8 cellular contexts compared by ENCODE assay signal in the genomic region with DNA sequence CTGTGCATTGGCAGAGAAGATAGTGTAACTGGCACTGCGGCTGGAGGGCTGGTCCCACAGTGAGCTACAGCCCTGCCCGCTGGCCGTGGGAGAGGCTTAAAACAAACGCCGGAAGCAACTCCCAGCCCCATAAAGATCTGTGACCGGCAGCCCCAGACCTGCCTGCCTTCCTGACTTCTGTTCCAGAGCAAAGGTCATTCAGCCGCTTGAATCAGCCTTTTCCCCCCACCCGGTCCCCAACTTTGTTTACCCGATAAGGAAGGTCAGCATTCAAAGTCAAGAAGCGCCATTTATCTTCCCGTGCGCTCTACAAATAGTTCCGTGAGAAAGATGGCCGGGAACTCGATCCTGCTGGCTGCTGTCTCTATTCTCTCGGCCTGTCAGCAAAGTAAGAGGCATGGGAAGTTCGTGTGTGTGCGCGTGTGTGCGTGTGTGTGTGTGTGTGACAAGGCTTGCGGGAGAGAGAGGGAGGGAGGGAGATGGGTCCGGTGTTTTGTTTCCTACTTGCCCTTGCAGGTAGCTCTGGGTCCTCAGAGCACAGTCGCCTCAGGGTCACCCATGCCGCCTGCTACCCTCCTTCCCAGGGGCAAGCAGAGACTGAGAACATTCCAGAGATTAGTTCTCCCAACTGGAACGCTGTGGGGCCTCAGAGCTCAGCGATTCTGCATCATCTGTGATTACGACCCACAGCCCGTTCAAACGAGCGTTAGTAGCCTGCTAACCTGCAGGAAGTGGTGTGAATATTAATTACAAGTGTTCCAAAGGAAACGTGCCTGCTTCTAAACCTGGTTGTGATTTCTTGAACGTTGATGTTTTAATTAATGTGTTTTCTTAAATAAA. TPM values are rescaled to one million over a fixed set of nuclear protein-coding genes. Genes with fewer than 3 reads are reported as not detected.
DNase-seq lines count a peak whose midpoint lies in the region; ATAC-seq and TF ChIP-seq lines count a peak whose summit lies in the region.

Gene MGST2 (plus strand): TSS at position 130 of the 840 bp plus-strand sequence. CDS start 201 bp downstream, at position 331.

- H2AFZ ChIP-seq in hepatocyte = peak within 1 kb of the TSS; percentile 68

- no peaks in the 10 kb centered on the region for H3K27me3 ChIP-seq in hepatocyte
- H3K27me3 ChIP-seq in prostate gland (replicated peaks; ENCODE audit: insufficient read depth) = no peaks in the 10 kb centered on the region

- H3K4me1 ChIP-seq in hepatocyte (ENCODE audit: insufficient read depth) (peaks cover 61% of the 10 kb centered on the region), prostate gland (replicated peaks) (peaks cover 7% of the 10 kb centered on the region)

- CTCF ChIA-PET in GM10248 (lab: Yijun Ruan, JAX) = interaction anchor here (0.8 to 14.3 kb wide), 8 partner anchors 9 to 1642 kb away, joined by 3 to 176 read pairs (median 3); partner anchors contain the start of gene SETD7

- H3K9me3 ChIP-seq in hepatocyte (ENCODE audit: low read depth) (no peaks in the 10 kb centered on the region), prostate gland (no peaks in the 10 kb centered on the region)

- POLR2A ChIA-PET in GM10248 (lab: Yijun Ruan, JAX) = no interaction called here

- intact Hi-C loops in prostate gland (cut with DNase I) = loop anchor here (5.0 to 10.0 kb wide), 4 partner anchors 66 to 586 kb away; partner anchors contain the start of gene MAML3

- H3K79me2 ChIP-seq in hepatocyte = peaks cover 38% of the 10 kb centered on the region

- WGBS in hepatocyte (ENCODE audit: low lambda C conversion rate, missing lambda C conversion rate) = 2% methylated on average over 32 of the region's 32 CpGs
- WGBS in prostate gland = 1% methylated on average over 32 of the region's 32 CpGs

- DNase-seq in GM10248 (ENCODE audit: extremely low spot score) (peak; percentile 74), KG1 (lab: John Stamatoyannopoulos, UW) (peak; percentile 78), SHP77 treated with DMSO at 0.1 percent for 48 hours (lab: John Stamatoyannopoulos, UW) (peak; percentile 37), astrocyte of the spinal cord (ENCODE audit: low read depth, low spot score) (peak; percentile 63), hepatocyte (ENCODE audit: low spot score) (peak; percentile 87), prostate gland (ENCODE audit: low spot score) (peak; percentile 83), NK-92 (lab: John Stamatoyannopoulos, UW; ENCODE audit: unreplicated experiment) (no peak)

- peak within 1 kb of the TSS; percentile 74 for H3K4me2 ChIP-seq in hepatocyte

- H3K4me3 ChIP-seq in astrocyte of the spinal cord (ENCODE audit: low read depth, low read length) (peak within 1 kb of the TSS; percentile 57), hepatocyte (peak within 1 kb of the TSS; percentile 38), prostate gland (peak within 1 kb of the TSS; percentile 47 to 53)

- peak within 1 kb of the TSS; percentile 95 for H3K27ac ChIP-seq in hepatocyte
- peak within 1 kb of the TSS; percentile 87 to 91 for H3K27ac ChIP-seq in prostate gland

- H3K9me2 ChIP-seq in hepatocyte (replicated peaks; ENCODE audit: insufficient read depth) = no peaks in the 10 kb centered on the region

- TF ChIP-seq CTCF in GM10248 (IDR thresholded peaks at IDR 0.05; ENCODE audit: control extremely low read depth, extremely low read depth, low read depth, missing control alignments) = no peak
- no peak for TF ChIP-seq CTCF in astrocyte of the spinal cord (IDR thresholded peaks at IDR 0.05; ENCODE audit: low read depth, low read length)
- no peak for TF ChIP-seq CTCF in hepatocyte (IDR thresholded peaks at IDR 0.05; ENCODE audit: poor library complexity)
- TF ChIP-seq CTCF in prostate gland (IDR thresholded peaks at IDR 0.05) = no peak

- peak; percentile 89 for ATAC-seq in GM21786 (IDR thresholded peaks at IDR 0.05; ENCODE audit: unreplicated experiment)

- TF ChIP-seq POLR2A in prostate gland (IDR thresholded peaks at IDR 0.05) = peak; percentile 24

- H3K36me3 ChIP-seq in hepatocyte (replicated peaks; ENCODE audit: insufficient read depth, low read depth) = no peaks in the 10 kb centered on the region
- H3K36me3 ChIP-seq in prostate gland = no peaks in the 10 kb centered on the region

- H4K20me1 ChIP-seq in hepatocyte (ENCODE audit: insufficient read depth, poor library complexity, severe bottlenecking) = no peaks in the 10 kb centered on the region

- in situ Hi-C loops in astrocyte of the spinal cord (cut with HindIII; ENCODE audit: low sequenced_read_pairs) = no loop called here

RNA-seq across cellular contexts. Expression of gene MGST2, which starts in this region (rescaled TPM):
- total RNA-seq in hepatocyte (82.4 and 88.5 TPM in 2 replicates), prostate gland (100 to 1,000 TPM; 101 to 135 TPM)
- polyA plus RNA-seq in hepatocyte = 97.9 and 108 TPM in 2 replicates
